18 cellular contexts compared by ENCODE assay signal in genomic region chr14:74898694-74899093, GRCh38. TPM values are rescaled to one million over a fixed set of nuclear protein-coding genes. Genes with fewer than 3 reads are reported as not detected.
"Had no signal": no experiment of that assay in that cellular context is flagged by ENCODE, and none has a peak within 500 bp of the region (broad histone marks: within the 10 kb centered on the region; RNA-seq: fewer than 3 reads in every experiment).

No MANE protein-coding gene starts in this region.

- H3K9me3 Mint-ChIP-seq: activated B cell treated with CpG ODN at 0.5 μM for 24 hours; activated naive CD4-positive, alpha-beta T cell treated with anti-CD3 and anti-CD28 coated beads for 36 hours; neural progenitor cell had no signal

- H3K9me3 ChIP-seq: adrenal gland, colonic mucosa, left lung, ovary, sigmoid colon, thyroid gland had no signal

- H3K4me3 Mint-ChIP-seq: activated B cell treated with CpG ODN at 0.5 μM for 24 hours; activated naive CD4-positive, alpha-beta T cell treated with anti-CD3 and anti-CD28 coated beads for 36 hours; neural progenitor cell had no signal

- ATAC-seq: left lung had no signal

- DNase-seq: activated B cell treated with CpG ODN at 0.5 μM for 24 hours; activated CD4-positive, alpha-beta T cell treated with anti-CD3 and anti-CD28 coated beads for 48 hours; activated CD8-positive, alpha-beta memory T cell treated with anti-CD3 and anti-CD28 coated beads for 24 hours; activated naive CD4-positive, alpha-beta T cell treated with anti-CD3 and anti-CD28 coated beads for 36 hours; adrenal gland; colonic mucosa; islet precursor cell; mesendoderm; ovary; sigmoid colon; stimulated activated CD4-positive, alpha-beta T cell treated with anti-CD3 and anti-CD28 coated beads, Interleukin-1b, Interleukin-23, amount 100 ng/mL, for 48 hours; T-helper 2 cell; thyroid gland had no signal

- H3K4me3 ChIP-seq: adrenal gland, cardiac muscle cell, colonic mucosa, left lung, neural progenitor cell, ovary, sigmoid colon, thyroid gland had no signal

- H3K27ac Mint-ChIP-seq: activated B cell treated with CpG ODN at 0.5 μM for 24 hours; activated naive CD4-positive, alpha-beta T cell treated with anti-CD3 and anti-CD28 coated beads for 36 hours; neural progenitor cell had no signal

- H3K4me1 ChIP-seq: colonic mucosa, left lung, neural progenitor cell, sigmoid colon had no signal

- H3K27me3 Mint-ChIP-seq: activated B cell treated with CpG ODN at 0.5 μM for 24 hours had no signal

- H3K4me1 Mint-ChIP-seq: neural progenitor cell had no signal

- FAIRE-seq: endometrium, urothelium cell line had no signal

- H3K27me3 ChIP-seq: adrenal gland, cardiac muscle cell, colonic mucosa, left lung, neural progenitor cell, ovary, sigmoid colon, thyroid gland had no signal

- H3K36me3 ChIP-seq: ovary had no signal

RNA-seq across cellular contexts. Expression of gene PROX2, which starts 22.7 kb away (rescaled TPM):
- total RNA-seq: activated B cell treated with CpG ODN at 0.5 μM for 24 hours, adrenal gland, cardiac muscle cell, colonic mucosa, ovary, thyroid gland had no signal

RNA-seq across cellular contexts. Expression of gene PGF, which starts 56.7 kb away (rescaled TPM):
- total RNA-seq: activated B cell treated with CpG ODN at 0.5 μM for 24 hours had no signal
